1 cellular context compared by ENCODE assay signal in genomic region chr11:69635210-69635609, GRCh38.
TF ChIP-seq lines count a peak whose summit lies in the region.

No MANE protein-coding gene starts in this region.

TF ChIP-seq in GM23338, 12 proteins besides CTCF, POLR2A, EP300 and RAD21:
- TF ChIP-seq POLR2AphosphoS5 (IDR thresholded peaks at IDR 0.05; ENCODE audit: low read depth) (no peak), STAT1 (IDR thresholded peaks at IDR 0.05; ENCODE audit: unreplicated experiment) (no peak), JUNB (IDR thresholded peaks at IDR 0.05; ENCODE audit: unreplicated experiment) (no peak), EZH2phosphoT487 (IDR thresholded peaks at IDR 0.05; ENCODE audit: unreplicated experiment) (no peak), ZNF114 (CRISPR knock-in tag; IDR thresholded peaks at IDR 0.05) (no peak), REST (IDR thresholded peaks at IDR 0.05; ENCODE audit: unreplicated experiment) (no peak), ZNF331 (CRISPR knock-in tag; IDR thresholded peaks at IDR 0.05; ENCODE audit: low read depth) (no peak), ETS1 (IDR thresholded peaks at IDR 0.05) (no peak)
